In the genomic region with DNA sequence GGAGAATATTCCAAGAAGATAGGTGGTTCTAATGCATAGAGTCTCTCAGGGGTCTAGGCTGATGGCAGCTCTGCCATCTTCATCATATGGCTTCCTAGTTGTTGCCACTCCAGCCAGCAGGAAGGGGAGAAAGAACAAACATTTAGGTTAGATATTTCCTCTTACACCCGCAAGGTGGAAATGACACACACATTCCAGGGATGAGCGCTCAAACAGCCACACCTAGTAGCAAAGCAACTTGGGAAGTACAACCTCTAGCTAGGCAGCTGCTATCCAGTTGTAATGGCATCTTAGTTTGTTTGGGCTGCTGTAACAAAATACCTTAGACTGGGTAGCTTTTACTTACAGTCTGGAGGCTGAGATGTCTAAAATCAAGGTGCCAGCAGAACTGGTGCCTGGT, we compare ENCODE assay signal across 16 cellular contexts. TPM values are rescaled to one million over a fixed set of nuclear protein-coding genes. Genes with fewer than 3 reads are reported as not detected.
"Had no signal": no experiment of that assay in that cellular context is flagged by ENCODE, and none has a peak within 500 bp of the region (broad histone marks: within the 10 kb centered on the region; RNA-seq: fewer than 3 reads in every experiment).

No MANE protein-coding gene starts in this region.

- H2AFZ ChIP-seq: neural progenitor cell had no signal

- H3K4me3 ChIP-seq: mucosa of descending colon, neural progenitor cell, prostate gland, right lobe of liver, smooth muscle cell, stomach had no signal

- H3K36me3 ChIP-seq: neural progenitor cell, prostate gland, right lobe of liver, stomach had no signal

- ATAC-seq: activated CD4-positive, alpha-beta T cell treated with anti-CD3 and anti-CD28 coated beads for 36 hours; left ventricle myocardium superior; mucosa of descending colon; naive thymus-derived CD4-positive, alpha-beta T cell; right lobe of liver; stimulated activated effector memory CD8-positive, alpha-beta T cell treated with anti-CD3 and anti-CD28 coated beads, Interleukin-12 subunit alpha, Interleukin-12 subunit beta, amount 100 ng/mL, for 72 hours had no signal

- DNase-seq: activated CD4-positive, alpha-beta T cell treated with anti-CD3 and anti-CD28 coated beads for 36 hours; activated CD4-positive, alpha-beta T cell treated with anti-CD3 and anti-CD28 coated beads, Interleukin-2, amount 50 U/mL, for 48 hours; activated gamma-delta T cell; effector memory CD4-positive, alpha-beta T cell; head of caudate nucleus; left ventricle myocardium superior; mucosa of descending colon; naive thymus-derived CD4-positive, alpha-beta T cell; right lobe of liver; stimulated activated CD4-positive, alpha-beta T cell treated with anti-CD3 and anti-CD28 coated beads, Interleukin-4, amount 100 ng/mL, for 24 hours; stomach had no signal

- H3K9ac ChIP-seq: neural progenitor cell had no signal

- H3K27me3 ChIP-seq: neural progenitor cell, right lobe of liver, stomach had no signal

- H3K9me3 ChIP-seq: prostate gland, right lobe of liver had no signal

- H3K27ac ChIP-seq: neural progenitor cell, prostate gland, right lobe of liver, stomach had no signal

- H3K4me1 ChIP-seq: neural progenitor cell, prostate gland, right lobe of liver had no signal

- H3K4me2 ChIP-seq: neural progenitor cell, smooth muscle cell had no signal

RNA-seq across cellular contexts. Expression of a gene that starts 51.9 kb away (rescaled TPM):
- total RNA-seq: activated CD4-positive, alpha-beta T cell treated with anti-CD3 and anti-CD28 coated beads for 36 hours; naive thymus-derived CD4-positive, alpha-beta T cell; osteocyte had no signal
- polyA plus RNA-seq: naive thymus-derived CD4-positive, alpha-beta T cell had no signal
